ENCODE assay signal across 14 cellular contexts in genomic region chr6:163188746-163189145, GRCh38.
DNase-seq lines count a peak whose midpoint lies in the region; ATAC-seq and TF ChIP-seq lines count a peak whose summit lies in the region.
"Had no signal": no experiment of that assay in that cellular context is flagged by ENCODE, and none has a peak within 500 bp of the region (broad histone marks: within the 10 kb centered on the region; RNA-seq: fewer than 3 reads in every experiment).

No MANE protein-coding gene starts in this region.

- H3K9me3 ChIP-seq in OCI-LY3 (ENCODE audit: insufficient read depth, low read length) (no peaks in the 10 kb centered on the region), smooth muscle cell (replicated peaks; ENCODE audit: low read depth) (no peaks in the 10 kb centered on the region), right cardiac atrium (ENCODE audit: control insufficient read depth, low read length) (no peaks in the 10 kb centered on the region), thyroid gland (no peaks in the 10 kb centered on the region)

- no peak overlapping the region for H3K27ac ChIP-seq in OCI-LY3 (ENCODE audit: low read length)
- peak overlapping the region; percentile 99 for H3K27ac ChIP-seq in caudate nucleus (ENCODE audit: low read depth, low read length)
- peak overlapping the region; percentile 20 for H3K27ac ChIP-seq in smooth muscle cell (ENCODE audit: low read depth)
- no peak overlapping the region for H3K27ac ChIP-seq in right cardiac atrium (ENCODE audit: low read length)
- H3K27ac ChIP-seq in thyroid gland: no peak overlapping the region
- H3K27ac ChIP-seq: BLaER1 treated with 17β-estradiol and CSF1 and Interleukin-3, amounts not matched to agents 10 nM and 100 nM had no signal

- H3K27ac Mint-ChIP-seq in activated CD4-positive, alpha-beta T cell treated with anti-CD3 and anti-CD28 coated beads, Interleukin-2, amount 10 ng/mL, durations not matched to agents 24 days and 14 days: no peak overlapping the region
- H3K27ac Mint-ChIP-seq: CD4-positive, CD25-positive, alpha-beta regulatory T cell; H9 had no signal

- H3K4me2 ChIP-seq in OCI-LY3 (ENCODE audit: low read length): 0 out of 2 replicates have a peak overlapping the region, but pooled peaks have one; percentile 6
- H3K4me2 ChIP-seq in smooth muscle cell: no peak overlapping the region
- H3K4me2 ChIP-seq: BLaER1 treated with 17β-estradiol and CSF1 and Interleukin-3, amounts not matched to agents 10 nM and 100 nM had no signal

- no peaks in the 10 kb centered on the region for H3F3A ChIP-seq in smooth muscle cell (ENCODE audit: low read depth)

- no peak for TF ChIP-seq POLR2A in thyroid gland (IDR thresholded peaks at IDR 0.05)

- no peak overlapping the region for H3K4me3 ChIP-seq in OCI-LY3 (ENCODE audit: low read length)
- H3K4me3 ChIP-seq in smooth muscle cell: no peak overlapping the region
- no peak overlapping the region for H3K4me3 ChIP-seq in right cardiac atrium (ENCODE audit: low read length)
- H3K4me3 ChIP-seq in thyroid gland (replicated peaks in 1 of 3): no peak overlapping the region
- H3K4me3 ChIP-seq: BLaER1 treated with 17β-estradiol and CSF1 and Interleukin-3, amounts not matched to agents 10 nM and 100 nM had no signal

- no peaks in the 10 kb centered on the region for H3K27me3 Mint-ChIP-seq in activated CD4-positive, alpha-beta T cell treated with anti-CD3 and anti-CD28 coated beads, Interleukin-2, amount 10 ng/mL, durations not matched to agents 24 days and 14 days
- H3K27me3 Mint-ChIP-seq: CD4-positive, CD25-positive, alpha-beta regulatory T cell had no signal

- H3K9me3 Mint-ChIP-seq in activated CD4-positive, alpha-beta T cell treated with anti-CD3 and anti-CD28 coated beads, Interleukin-2, amount 10 ng/mL, durations not matched to agents 24 days and 14 days: no peaks in the 10 kb centered on the region
- H3K9me3 Mint-ChIP-seq: H9 had no signal

- WGBS in smooth muscle cell (ENCODE audit: low lambda C conversion rate): 72% methylated on average over 6 of the region's 6 CpGs
- 85% methylated on average over 6 of the region's 6 CpGs for WGBS in right cardiac atrium
- 89 to 91% methylated on average over 6 of the region's 6 CpGs for WGBS in thyroid gland, 2 donors

- H3K4me3 Mint-ChIP-seq in activated CD4-positive, alpha-beta T cell treated with anti-CD3 and anti-CD28 coated beads, Interleukin-2, amount 10 ng/mL, durations not matched to agents 24 days and 14 days: no peak overlapping the region
- H3K4me3 Mint-ChIP-seq: CD4-positive, CD25-positive, alpha-beta regulatory T cell; H9 had no signal

- H3K79me2 ChIP-seq in OCI-LY3 (ENCODE audit: low read length): no peaks in the 10 kb centered on the region
- H3K79me2 ChIP-seq in smooth muscle cell (ENCODE audit: low read depth): no peaks in the 10 kb centered on the region

- H3K36me3 ChIP-seq in OCI-LY3 (replicated peaks; ENCODE audit: low read depth, low read length): no peaks in the 10 kb centered on the region
- no peaks in the 10 kb centered on the region for H3K36me3 ChIP-seq in smooth muscle cell (ENCODE audit: low read depth)
- no peaks in the 10 kb centered on the region for H3K36me3 ChIP-seq in thyroid gland
- H3K36me3 ChIP-seq: BLaER1 treated with 17β-estradiol and CSF1 and Interleukin-3, amounts not matched to agents 10 nM and 100 nM had no signal

- no peak overlapping the region for H2AFZ ChIP-seq in OCI-LY3 (ENCODE audit: low read depth, low read length)
- no peak overlapping the region for H2AFZ ChIP-seq in smooth muscle cell (ENCODE audit: low read depth)

- H3K27me3 ChIP-seq in OCI-LY3 (ENCODE audit: low read depth, low read length) (no peaks in the 10 kb centered on the region), smooth muscle cell (ENCODE audit: low read depth) (no peaks in the 10 kb centered on the region), right cardiac atrium (ENCODE audit: control insufficient read depth, insufficient read depth) (no peaks in the 10 kb centered on the region), thyroid gland (no peaks in the 10 kb centered on the region)
- H3K27me3 ChIP-seq: BLaER1 treated with 17β-estradiol and CSF1 and Interleukin-3, amounts not matched to agents 10 nM and 100 nM had no signal

- H3K36me3 Mint-ChIP-seq in activated CD4-positive, alpha-beta T cell treated with anti-CD3 and anti-CD28 coated beads, Interleukin-2, amount 10 ng/mL, durations not matched to agents 24 days and 14 days (ENCODE audit: low read depth): no peaks in the 10 kb centered on the region
- H3K36me3 Mint-ChIP-seq: CD4-positive, CD25-positive, alpha-beta regulatory T cell had no signal

- no peaks in the 10 kb centered on the region for H4K20me1 ChIP-seq in OCI-LY3 (ENCODE audit: insufficient read depth, low read length)
- H4K20me1 ChIP-seq in smooth muscle cell (ENCODE audit: low read depth): no peaks in the 10 kb centered on the region
- H4K20me1 ChIP-seq: BLaER1 treated with 17β-estradiol and CSF1 and Interleukin-3, amounts not matched to agents 10 nM and 100 nM had no signal

- H3K9ac ChIP-seq in OCI-LY3 (ENCODE audit: low read length) (no peak overlapping the region), smooth muscle cell (ENCODE audit: low read depth) (no peak overlapping the region)
- H3K9ac ChIP-seq: BLaER1 treated with 17β-estradiol and CSF1 and Interleukin-3, amounts not matched to agents 10 nM and 100 nM had no signal

- TF ChIP-seq CTCF in OCI-LY3 (IDR thresholded peaks at IDR 0.05; ENCODE audit: low read depth, low read length) (no peak), smooth muscle cell (IDR thresholded peaks at IDR 0.05; ENCODE audit: borderline replicate concordance, insufficient read depth, poor library complexity, severe bottlenecking) (no peak), thyroid gland (IDR thresholded peaks at IDR 0.05) (no peak)

- intact Hi-C loops in right cardiac atrium (cut with DNase I): loop anchor here in 3 of 4 donors (10.0 kb wide), 3 partner anchors 236 to 776 kb away; no protein-coding TSS in a partner anchor
- intact Hi-C loops in activated CD4-positive, alpha-beta T cell treated with anti-CD3 and anti-CD28 coated beads, Interleukin-2, amount 10 ng/mL, durations not matched to agents 24 days and 14 days (cut with micrococcal nuclease): no loop called here
- intact Hi-C loops in thyroid gland (cut with DNase I): no loop called here

- H3K4me1 ChIP-seq in OCI-LY3 (ENCODE audit: low read length): peaks cover 35% of the 10 kb centered on the region
- no peaks in the 10 kb centered on the region for H3K4me1 ChIP-seq in smooth muscle cell (ENCODE audit: low read depth)
- H3K4me1 ChIP-seq in right cardiac atrium (ENCODE audit: control insufficient read depth, insufficient read depth, low read length): no peaks in the 10 kb centered on the region
- no peaks in the 10 kb centered on the region for H3K4me1 ChIP-seq in thyroid gland

- H3K4me1 Mint-ChIP-seq in activated CD4-positive, alpha-beta T cell treated with anti-CD3 and anti-CD28 coated beads, Interleukin-2, amount 10 ng/mL, durations not matched to agents 24 days and 14 days: no peaks in the 10 kb centered on the region
- H3K4me1 Mint-ChIP-seq: CD4-positive, CD25-positive, alpha-beta regulatory T cell had no signal

- DNase-seq in caudate nucleus (lab: John Stamatoyannopoulos, UW) (no peak), smooth muscle cell (lab: John Stamatoyannopoulos, UW; ENCODE audit: unreplicated experiment) (no peak), right cardiac atrium (no peak), thyroid gland (no peak)
- DNase-seq in activated CD4-positive, alpha-beta T cell treated with anti-CD3 and anti-CD28 coated beads, Interleukin-2, amount 10 ng/mL, durations not matched to agents 24 days and 14 days: no peak
- DNase-seq: ACHN; CD4-positive, CD25-positive, alpha-beta regulatory T cell; DMS53; GOT3; H9; IMR-90 had no signal

- ATAC-seq in right cardiac atrium (no peak), GM21360 (IDR thresholded peaks at IDR 0.05; ENCODE audit: unreplicated experiment) (no peak)

Comparison
In these comparisons a context has a peak if more than half of its experiments do, and no peak if none do; other contexts are left out.
1. H3K27ac ChIP-seq: peak in caudate nucleus (single experiment) and smooth muscle cell (single experiment); none in OCI-LY3 (single experiment), right cardiac atrium (single experiment) and thyroid gland (0 of 3).
2. intact Hi-C loops: an anchor here in right cardiac atrium (10.0 kb wide); none called in activated CD4-positive, alpha-beta T cell treated with anti-CD3 and anti-CD28 coated beads, Interleukin-2, amount 10 ng/mL, durations not matched to agents 24 days and 14 days and thyroid gland.